ENCODE assay signal across 1 cellular context in the genomic region with DNA sequence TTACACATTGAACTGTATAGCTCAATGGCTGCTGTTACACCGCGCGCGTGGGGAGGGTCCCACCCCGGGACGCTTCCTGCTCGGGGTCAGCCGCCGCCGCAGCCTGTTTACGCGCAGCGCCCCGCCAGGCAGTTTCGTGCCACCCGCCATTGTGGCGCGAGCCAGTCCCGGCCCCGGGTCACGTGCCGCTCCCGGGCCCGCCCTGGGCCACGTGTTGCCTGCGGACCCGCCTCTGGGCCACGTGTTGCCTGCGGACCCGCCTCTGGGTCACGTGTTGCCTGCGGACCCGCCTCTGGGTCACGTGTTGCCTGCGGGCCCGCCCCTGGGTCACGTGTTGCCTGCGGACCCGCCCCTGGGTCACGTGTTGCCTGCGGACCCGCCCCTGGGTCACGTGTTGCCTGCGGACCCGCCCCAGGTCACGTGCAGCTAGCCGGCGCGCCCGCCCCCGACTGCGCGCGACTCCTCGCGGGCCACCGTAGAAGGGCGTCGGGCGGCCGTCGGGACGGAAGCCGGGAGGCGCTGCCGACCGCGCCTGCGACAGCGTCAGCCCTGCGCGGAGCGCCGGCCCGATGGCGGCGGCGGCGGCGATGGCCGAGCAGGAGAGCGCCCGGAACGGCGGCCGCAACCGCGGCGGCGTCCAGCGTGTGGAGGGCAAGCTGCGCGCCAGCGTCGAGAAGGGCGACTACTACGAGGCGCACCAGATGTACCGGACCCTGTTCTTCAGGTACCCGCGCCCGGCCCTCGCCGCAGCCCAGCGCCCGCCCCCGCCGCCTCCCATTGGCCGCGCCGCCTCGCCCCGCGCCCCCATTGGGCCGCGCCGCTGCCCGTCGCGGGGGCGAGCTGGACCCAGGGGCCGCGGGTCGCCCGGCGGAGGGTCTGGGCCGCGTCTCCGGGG.
TF ChIP-seq lines count a peak whose summit lies in the region.

A gene with protein sequence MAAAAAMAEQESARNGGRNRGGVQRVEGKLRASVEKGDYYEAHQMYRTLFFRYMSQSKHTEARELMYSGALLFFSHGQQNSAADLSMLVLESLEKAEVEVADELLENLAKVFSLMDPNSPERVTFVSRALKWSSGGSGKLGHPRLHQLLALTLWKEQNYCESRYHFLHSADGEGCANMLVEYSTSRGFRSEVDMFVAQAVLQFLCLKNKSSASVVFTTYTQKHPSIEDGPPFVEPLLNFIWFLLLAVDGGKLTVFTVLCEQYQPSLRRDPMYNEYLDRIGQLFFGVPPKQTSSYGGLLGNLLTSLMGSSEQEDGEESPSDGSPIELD (plus strand): TSS at position 478 of the 895 bp plus-strand sequence. CDS start 92 bp downstream, at position 570.

TF ChIP-seq in WTC11, 78 proteins besides CTCF, POLR2A, EP300 and RAD21 (continued from another document and continues in another):
- no peak for TF ChIP-seq ZNF317 (CRISPR knock-in tag; IDR thresholded peaks at IDR 0.05; ENCODE audit: borderline replicate concordance, low read depth)
- TF ChIP-seq, protein P1, sequence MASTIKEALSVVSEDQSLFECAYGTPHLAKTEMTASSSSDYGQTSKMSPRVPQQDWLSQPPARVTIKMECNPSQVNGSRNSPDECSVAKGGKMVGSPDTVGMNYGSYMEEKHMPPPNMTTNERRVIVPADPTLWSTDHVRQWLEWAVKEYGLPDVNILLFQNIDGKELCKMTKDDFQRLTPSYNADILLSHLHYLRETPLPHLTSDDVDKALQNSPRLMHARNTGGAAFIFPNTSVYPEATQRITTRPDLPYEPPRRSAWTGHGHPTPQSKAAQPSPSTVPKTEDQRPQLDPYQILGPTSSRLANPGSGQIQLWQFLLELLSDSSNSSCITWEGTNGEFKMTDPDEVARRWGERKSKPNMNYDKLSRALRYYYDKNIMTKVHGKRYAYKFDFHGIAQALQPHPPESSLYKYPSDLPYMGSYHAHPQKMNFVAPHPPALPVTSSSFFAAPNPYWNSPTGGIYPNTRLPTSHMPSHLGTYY (CRISPR knock-in tag; IDR thresholded peaks at IDR 0.05) = peak; percentile 38; the same call in 1 of the 2 replicates
- TF ChIP-seq, protein P2, sequence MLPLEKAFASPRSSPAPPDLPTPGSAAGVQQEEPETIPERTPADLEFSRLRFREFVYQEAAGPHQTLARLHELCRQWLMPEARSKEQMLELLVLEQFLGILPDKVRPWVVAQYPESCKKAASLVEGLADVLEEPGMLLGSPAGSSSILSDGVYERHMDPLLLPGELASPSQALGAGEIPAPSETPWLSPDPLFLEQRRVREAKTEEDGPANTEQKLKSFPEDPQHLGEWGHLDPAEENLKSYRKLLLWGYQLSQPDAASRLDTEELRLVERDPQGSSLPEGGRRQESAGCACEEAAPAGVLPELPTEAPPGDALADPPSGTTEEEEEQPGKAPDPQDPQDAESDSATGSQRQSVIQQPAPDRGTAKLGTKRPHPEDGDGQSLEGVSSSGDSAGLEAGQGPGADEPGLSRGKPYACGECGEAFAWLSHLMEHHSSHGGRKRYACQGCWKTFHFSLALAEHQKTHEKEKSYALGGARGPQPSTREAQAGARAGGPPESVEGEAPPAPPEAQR (CRISPR knock-in tag; IDR thresholded peaks at IDR 0.05) = no peak
- peak; percentile 95 for TF ChIP-seq MYBL2 (CRISPR knock-in tag; IDR thresholded peaks at IDR 0.05)
- TF ChIP-seq, protein P3, sequence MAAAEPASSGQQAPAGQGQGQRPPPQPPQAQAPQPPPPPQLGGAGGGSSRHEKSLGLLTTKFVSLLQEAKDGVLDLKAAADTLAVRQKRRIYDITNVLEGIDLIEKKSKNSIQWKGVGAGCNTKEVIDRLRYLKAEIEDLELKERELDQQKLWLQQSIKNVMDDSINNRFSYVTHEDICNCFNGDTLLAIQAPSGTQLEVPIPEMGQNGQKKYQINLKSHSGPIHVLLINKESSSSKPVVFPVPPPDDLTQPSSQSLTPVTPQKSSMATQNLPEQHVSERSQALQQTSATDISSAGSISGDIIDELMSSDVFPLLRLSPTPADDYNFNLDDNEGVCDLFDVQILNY (CRISPR knock-in tag; IDR thresholded peaks at IDR 0.05) = peak; percentile 99
- TF ChIP-seq ZNF219 (CRISPR knock-in tag; IDR thresholded peaks at IDR 0.05; ENCODE audit: borderline replicate concordance) = 0 out of 2 replicates have a peak, but pooled peaks have one; percentile 15
- TF ChIP-seq NFYB (CRISPR knock-in tag; conservative IDR thresholded peaks at IDR 0.05; ENCODE audit: low read depth) = peak; percentile 95
- TF ChIP-seq, protein P4, sequence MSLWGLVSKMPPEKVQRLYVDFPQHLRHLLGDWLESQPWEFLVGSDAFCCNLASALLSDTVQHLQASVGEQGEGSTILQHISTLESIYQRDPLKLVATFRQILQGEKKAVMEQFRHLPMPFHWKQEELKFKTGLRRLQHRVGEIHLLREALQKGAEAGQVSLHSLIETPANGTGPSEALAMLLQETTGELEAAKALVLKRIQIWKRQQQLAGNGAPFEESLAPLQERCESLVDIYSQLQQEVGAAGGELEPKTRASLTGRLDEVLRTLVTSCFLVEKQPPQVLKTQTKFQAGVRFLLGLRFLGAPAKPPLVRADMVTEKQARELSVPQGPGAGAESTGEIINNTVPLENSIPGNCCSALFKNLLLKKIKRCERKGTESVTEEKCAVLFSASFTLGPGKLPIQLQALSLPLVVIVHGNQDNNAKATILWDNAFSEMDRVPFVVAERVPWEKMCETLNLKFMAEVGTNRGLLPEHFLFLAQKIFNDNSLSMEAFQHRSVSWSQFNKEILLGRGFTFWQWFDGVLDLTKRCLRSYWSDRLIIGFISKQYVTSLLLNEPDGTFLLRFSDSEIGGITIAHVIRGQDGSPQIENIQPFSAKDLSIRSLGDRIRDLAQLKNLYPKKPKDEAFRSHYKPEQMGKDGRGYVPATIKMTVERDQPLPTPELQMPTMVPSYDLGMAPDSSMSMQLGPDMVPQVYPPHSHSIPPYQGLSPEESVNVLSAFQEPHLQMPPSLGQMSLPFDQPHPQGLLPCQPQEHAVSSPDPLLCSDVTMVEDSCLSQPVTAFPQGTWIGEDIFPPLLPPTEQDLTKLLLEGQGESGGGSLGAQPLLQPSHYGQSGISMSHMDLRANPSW (CRISPR knock-in tag; conservative IDR thresholded peaks at IDR 0.05; ENCODE audit: low read depth) = 0 out of 2 replicates have a peak, but pooled peaks have one; percentile 66
- TF ChIP-seq, protein P5, sequence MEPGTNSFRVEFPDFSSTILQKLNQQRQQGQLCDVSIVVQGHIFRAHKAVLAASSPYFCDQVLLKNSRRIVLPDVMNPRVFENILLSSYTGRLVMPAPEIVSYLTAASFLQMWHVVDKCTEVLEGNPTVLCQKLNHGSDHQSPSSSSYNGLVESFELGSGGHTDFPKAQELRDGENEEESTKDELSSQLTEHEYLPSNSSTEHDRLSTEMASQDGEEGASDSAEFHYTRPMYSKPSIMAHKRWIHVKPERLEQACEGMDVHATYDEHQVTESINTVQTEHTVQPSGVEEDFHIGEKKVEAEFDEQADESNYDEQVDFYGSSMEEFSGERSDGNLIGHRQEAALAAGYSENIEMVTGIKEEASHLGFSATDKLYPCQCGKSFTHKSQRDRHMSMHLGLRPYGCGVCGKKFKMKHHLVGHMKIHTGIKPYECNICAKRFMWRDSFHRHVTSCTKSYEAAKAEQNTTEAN (CRISPR knock-in tag; IDR thresholded peaks at IDR 0.05) = 0 out of 2 replicates have a peak, but pooled peaks have one; percentile 73
- no peak for TF ChIP-seq KAT7 (CRISPR knock-in tag; IDR thresholded peaks at IDR 0.05; ENCODE audit: borderline replicate concordance)
- TF ChIP-seq, protein P6, sequence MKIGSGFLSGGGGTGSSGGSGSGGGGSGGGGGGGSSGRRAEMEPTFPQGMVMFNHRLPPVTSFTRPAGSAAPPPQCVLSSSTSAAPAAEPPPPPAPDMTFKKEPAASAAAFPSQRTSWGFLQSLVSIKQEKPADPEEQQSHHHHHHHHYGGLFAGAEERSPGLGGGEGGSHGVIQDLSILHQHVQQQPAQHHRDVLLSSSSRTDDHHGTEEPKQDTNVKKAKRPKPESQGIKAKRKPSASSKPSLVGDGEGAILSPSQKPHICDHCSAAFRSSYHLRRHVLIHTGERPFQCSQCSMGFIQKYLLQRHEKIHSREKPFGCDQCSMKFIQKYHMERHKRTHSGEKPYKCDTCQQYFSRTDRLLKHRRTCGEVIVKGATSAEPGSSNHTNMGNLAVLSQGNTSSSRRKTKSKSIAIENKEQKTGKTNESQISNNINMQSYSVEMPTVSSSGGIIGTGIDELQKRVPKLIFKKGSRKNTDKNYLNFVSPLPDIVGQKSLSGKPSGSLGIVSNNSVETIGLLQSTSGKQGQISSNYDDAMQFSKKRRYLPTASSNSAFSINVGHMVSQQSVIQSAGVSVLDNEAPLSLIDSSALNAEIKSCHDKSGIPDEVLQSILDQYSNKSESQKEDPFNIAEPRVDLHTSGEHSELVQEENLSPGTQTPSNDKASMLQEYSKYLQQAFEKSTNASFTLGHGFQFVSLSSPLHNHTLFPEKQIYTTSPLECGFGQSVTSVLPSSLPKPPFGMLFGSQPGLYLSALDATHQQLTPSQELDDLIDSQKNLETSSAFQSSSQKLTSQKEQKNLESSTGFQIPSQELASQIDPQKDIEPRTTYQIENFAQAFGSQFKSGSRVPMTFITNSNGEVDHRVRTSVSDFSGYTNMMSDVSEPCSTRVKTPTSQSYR (CRISPR knock-in tag; IDR thresholded peaks at IDR 0.05) = 0 out of 2 replicates have a peak, but pooled peaks have one; percentile 69
- TF ChIP-seq SMAD4 (CRISPR knock-in tag; IDR thresholded peaks at IDR 0.05) = peak; percentile 78; the same call in 1 of the 2 replicates
- TF ChIP-seq, protein P7, sequence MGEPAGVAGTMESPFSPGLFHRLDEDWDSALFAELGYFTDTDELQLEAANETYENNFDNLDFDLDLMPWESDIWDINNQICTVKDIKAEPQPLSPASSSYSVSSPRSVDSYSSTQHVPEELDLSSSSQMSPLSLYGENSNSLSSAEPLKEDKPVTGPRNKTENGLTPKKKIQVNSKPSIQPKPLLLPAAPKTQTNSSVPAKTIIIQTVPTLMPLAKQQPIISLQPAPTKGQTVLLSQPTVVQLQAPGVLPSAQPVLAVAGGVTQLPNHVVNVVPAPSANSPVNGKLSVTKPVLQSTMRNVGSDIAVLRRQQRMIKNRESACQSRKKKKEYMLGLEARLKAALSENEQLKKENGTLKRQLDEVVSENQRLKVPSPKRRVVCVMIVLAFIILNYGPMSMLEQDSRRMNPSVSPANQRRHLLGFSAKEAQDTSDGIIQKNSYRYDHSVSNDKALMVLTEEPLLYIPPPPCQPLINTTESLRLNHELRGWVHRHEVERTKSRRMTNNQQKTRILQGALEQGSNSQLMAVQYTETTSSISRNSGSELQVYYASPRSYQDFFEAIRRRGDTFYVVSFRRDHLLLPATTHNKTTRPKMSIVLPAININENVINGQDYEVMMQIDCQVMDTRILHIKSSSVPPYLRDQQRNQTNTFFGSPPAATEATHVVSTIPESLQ (CRISPR knock-in tag; IDR thresholded peaks at IDR 0.05) = no peak
- no peak for TF ChIP-seq GTF2I (CRISPR knock-in tag; conservative IDR thresholded peaks at IDR 0.05)
- peak; percentile 64 for TF ChIP-seq TEAD4 (CRISPR knock-in tag; IDR thresholded peaks at IDR 0.05)
- TF ChIP-seq, protein P8, sequence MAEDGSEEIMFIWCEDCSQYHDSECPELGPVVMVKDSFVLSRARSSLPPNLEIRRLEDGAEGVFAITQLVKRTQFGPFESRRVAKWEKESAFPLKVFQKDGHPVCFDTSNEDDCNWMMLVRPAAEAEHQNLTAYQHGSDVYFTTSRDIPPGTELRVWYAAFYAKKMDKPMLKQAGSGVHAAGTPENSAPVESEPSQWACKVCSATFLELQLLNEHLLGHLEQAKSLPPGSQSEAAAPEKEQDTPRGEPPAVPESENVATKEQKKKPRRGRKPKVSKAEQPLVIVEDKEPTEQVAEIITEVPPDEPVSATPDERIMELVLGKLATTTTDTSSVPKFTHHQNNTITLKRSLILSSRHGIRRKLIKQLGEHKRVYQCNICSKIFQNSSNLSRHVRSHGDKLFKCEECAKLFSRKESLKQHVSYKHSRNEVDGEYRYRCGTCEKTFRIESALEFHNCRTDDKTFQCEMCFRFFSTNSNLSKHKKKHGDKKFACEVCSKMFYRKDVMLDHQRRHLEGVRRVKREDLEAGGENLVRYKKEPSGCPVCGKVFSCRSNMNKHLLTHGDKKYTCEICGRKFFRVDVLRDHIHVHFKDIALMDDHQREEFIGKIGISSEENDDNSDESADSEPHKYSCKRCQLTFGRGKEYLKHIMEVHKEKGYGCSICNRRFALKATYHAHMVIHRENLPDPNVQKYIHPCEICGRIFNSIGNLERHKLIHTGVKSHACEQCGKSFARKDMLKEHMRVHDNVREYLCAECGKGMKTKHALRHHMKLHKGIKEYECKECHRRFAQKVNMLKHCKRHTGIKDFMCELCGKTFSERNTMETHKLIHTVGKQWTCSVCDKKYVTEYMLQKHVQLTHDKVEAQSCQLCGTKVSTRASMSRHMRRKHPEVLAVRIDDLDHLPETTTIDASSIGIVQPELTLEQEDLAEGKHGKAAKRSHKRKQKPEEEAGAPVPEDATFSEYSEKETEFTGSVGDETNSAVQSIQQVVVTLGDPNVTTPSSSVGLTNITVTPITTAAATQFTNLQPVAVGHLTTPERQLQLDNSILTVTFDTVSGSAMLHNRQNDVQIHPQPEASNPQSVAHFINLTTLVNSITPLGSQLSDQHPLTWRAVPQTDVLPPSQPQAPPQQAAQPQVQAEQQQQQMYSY (CRISPR knock-in tag; IDR thresholded peaks at IDR 0.05) = peak; percentile 50; the same call in 1 of the 2 replicates
- peak; percentile 80; the same call in 1 of the 2 replicates for TF ChIP-seq PRRX2 (CRISPR knock-in tag; IDR thresholded peaks at IDR 0.05)
- 0 out of 2 replicates have a peak, but pooled peaks have one; percentile 81 for TF ChIP-seq ZNF138 (CRISPR knock-in tag; conservative IDR thresholded peaks at IDR 0.05)
- no peak for TF ChIP-seq NFATC4 (CRISPR knock-in tag; IDR thresholded peaks at IDR 0.05)
- TF ChIP-seq, protein P9, sequence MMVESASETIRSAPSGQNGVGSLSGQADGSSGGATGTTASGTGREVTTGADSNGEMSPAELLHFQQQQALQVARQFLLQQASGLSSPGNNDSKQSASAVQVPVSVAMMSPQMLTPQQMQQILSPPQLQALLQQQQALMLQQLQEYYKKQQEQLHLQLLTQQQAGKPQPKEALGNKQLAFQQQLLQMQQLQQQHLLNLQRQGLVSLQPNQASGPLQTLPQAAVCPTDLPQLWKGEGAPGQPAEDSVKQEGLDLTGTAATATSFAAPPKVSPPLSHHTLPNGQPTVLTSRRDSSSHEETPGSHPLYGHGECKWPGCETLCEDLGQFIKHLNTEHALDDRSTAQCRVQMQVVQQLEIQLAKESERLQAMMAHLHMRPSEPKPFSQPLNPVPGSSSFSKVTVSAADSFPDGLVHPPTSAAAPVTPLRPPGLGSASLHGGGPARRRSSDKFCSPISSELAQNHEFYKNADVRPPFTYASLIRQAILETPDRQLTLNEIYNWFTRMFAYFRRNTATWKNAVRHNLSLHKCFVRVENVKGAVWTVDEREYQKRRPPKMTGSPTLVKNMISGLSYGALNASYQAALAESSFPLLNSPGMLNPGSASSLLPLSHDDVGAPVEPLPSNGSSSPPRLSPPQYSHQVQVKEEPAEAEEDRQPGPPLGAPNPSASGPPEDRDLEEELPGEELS (CRISPR knock-in tag; IDR thresholded peaks at IDR 0.05) = peak; percentile 97
- no peak for TF ChIP-seq JUN (CRISPR knock-in tag; IDR thresholded peaks at IDR 0.05)
- TF ChIP-seq, protein P10, sequence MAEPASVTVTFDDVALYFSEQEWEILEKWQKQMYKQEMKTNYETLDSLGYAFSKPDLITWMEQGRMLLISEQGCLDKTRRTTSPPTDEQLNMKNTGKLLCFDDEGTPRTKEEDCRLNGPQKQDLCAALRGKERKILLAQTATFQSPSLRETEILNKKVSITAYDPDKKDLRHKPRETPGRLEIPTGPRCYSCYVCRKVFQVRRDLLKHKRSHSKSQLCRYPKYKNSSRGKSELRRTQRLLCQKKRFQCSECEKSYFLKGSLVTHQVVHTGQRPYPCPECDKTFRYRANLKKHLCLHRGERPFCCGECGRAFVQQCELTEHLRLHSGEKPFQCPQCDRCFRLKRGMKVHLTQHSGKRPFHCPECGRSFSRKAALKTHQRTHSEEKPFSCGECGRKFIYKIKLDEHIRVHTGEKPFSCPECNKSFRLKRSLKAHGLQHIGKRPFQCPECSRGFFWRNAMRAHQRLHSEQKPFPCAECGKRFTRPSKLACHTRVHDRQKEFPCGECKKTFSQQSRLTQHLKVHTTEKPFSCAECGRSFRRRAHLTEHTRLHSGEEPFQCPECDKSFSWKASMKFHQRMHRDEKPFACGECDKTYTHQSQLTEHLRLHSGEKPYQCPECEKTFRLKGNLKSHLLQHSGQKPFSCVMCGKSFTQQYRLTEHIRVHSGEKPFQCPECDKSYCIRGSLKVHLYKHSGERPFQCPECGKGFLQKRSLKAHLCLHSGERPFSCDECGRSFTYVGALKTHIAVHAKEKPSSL (CRISPR knock-in tag; conservative IDR thresholded peaks at IDR 0.05) = no peak
- TF ChIP-seq NR2C2 (CRISPR knock-in tag; IDR thresholded peaks at IDR 0.05) = peak; percentile 69
